ENCODE assay signal across 2 cellular contexts in genomic region chr4:87697272-87697671, GRCh38.
TF ChIP-seq lines count a peak whose summit lies in the region.

No MANE protein-coding gene starts in this region.

TF ChIP-seq in GM23338, 12 proteins besides CTCF, POLR2A, EP300 and RAD21 (continued from another document):
- TF ChIP-seq, protein P1, sequence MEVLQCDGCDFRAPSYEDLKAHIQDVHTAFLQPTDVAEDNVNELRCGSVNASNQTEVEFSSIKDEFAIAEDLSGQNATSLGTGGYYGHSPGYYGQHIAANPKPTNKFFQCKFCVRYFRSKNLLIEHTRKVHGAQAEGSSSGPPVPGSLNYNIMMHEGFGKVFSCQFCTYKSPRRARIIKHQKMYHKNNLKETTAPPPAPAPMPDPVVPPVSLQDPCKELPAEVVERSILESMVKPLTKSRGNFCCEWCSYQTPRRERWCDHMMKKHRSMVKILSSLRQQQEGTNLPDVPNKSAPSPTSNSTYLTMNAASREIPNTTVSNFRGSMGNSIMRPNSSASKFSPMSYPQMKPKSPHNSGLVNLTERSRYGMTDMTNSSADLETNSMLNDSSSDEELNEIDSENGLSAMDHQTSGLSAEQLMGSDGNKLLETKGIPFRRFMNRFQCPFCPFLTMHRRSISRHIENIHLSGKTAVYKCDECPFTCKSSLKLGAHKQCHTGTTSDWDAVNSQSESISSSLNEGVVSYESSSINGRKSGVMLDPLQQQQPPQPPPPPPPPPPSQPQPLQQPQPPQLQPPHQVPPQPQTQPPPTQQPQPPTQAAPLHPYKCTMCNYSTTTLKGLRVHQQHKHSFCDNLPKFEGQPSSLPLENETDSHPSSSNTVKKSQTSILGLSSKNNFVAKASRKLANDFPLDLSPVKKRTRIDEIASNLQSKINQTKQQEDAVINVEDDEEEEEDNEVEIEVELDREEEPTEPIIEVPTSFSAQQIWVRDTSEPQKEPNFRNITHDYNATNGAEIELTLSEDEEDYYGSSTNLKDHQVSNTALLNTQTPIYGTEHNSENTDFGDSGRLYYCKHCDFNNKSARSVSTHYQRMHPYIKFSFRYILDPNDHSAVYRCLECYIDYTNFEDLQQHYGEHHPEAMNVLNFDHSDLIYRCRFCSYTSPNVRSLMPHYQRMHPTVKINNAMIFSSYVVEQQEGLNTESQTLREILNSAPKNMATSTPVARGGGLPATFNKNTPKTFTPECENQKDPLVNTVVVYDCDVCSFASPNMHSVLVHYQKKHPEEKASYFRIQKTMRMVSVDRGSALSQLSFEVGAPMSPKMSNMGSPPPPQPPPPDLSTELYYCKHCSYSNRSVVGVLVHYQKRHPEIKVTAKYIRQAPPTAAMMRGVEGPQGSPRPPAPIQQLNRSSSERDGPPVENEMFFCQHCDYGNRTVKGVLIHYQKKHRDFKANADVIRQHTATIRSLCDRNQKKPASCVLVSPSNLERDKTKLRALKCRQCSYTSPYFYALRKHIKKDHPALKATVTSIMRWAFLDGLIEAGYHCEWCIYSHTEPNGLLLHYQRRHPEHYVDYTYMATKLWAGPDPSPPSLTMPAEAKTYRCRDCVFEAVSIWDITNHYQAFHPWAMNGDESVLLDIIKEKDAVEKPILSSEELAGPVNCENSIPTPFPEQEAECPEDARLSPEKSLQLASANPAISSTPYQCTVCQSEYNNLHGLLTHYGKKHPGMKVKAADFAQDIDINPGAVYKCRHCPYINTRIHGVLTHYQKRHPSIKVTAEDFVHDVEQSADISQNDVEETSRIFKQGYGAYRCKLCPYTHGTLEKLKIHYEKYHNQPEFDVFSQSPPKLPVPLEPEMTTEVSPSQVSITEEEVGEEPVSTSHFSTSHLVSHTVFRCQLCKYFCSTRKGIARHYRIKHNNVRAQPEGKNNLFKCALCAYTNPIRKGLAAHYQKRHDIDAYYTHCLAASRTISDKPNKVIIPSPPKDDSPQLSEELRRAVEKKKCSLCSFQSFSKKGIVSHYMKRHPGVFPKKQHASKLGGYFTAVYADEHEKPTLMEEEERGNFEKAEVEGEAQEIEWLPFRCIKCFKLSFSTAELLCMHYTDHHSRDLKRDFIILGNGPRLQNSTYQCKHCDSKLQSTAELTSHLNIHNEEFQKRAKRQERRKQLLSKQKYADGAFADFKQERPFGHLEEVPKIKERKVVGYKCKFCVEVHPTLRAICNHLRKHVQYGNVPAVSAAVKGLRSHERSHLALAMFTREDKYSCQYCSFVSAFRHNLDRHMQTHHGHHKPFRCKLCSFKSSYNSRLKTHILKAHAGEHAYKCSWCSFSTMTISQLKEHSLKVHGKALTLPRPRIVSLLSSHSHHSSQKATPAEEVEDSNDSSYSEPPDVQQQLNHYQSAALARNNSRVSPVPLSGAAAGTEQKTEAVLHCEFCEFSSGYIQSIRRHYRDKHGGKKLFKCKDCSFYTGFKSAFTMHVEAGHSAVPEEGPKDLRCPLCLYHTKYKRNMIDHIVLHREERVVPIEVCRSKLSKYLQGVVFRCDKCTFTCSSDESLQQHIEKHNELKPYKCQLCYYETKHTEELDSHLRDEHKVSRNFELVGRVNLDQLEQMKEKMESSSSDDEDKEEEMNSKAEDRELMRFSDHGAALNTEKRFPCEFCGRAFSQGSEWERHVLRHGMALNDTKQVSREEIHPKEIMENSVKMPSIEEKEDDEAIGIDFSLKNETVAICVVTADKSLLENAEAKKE (CRISPR knock-in tag; IDR thresholded peaks at IDR 0.05): no peak
- TF ChIP-seq, protein P2, sequence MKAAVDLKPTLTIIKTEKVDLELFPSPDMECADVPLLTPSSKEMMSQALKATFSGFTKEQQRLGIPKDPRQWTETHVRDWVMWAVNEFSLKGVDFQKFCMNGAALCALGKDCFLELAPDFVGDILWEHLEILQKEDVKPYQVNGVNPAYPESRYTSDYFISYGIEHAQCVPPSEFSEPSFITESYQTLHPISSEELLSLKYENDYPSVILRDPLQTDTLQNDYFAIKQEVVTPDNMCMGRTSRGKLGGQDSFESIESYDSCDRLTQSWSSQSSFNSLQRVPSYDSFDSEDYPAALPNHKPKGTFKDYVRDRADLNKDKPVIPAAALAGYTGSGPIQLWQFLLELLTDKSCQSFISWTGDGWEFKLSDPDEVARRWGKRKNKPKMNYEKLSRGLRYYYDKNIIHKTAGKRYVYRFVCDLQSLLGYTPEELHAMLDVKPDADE (IDR thresholded peaks at IDR 0.05): no peak
- TF ChIP-seq POLR2AphosphoS5 (IDR thresholded peaks at IDR 0.05; ENCODE audit: low read depth): no peak
- no peak for TF ChIP-seq STAT1 (IDR thresholded peaks at IDR 0.05; ENCODE audit: unreplicated experiment)
- TF ChIP-seq EZH2 (IDR thresholded peaks at IDR 0.05; ENCODE audit: low read depth, unreplicated experiment): no peak
- TF ChIP-seq EZH2phosphoT487 (IDR thresholded peaks at IDR 0.05; ENCODE audit: unreplicated experiment): no peak
- no peak for TF ChIP-seq ZNF331 (CRISPR knock-in tag; IDR thresholded peaks at IDR 0.05; ENCODE audit: low read depth)

TF ChIP-seq in K562, 482 proteins besides CTCF, POLR2A, EP300 and RAD21:
- TF ChIP-seq ZNF740 (CRISPR knock-in tag; IDR thresholded peaks at IDR 0.05) (no peak), ZNF740 (tag; IDR thresholded peaks at IDR 0.05) (no peak)
- TF ChIP-seq, protein P3, sequence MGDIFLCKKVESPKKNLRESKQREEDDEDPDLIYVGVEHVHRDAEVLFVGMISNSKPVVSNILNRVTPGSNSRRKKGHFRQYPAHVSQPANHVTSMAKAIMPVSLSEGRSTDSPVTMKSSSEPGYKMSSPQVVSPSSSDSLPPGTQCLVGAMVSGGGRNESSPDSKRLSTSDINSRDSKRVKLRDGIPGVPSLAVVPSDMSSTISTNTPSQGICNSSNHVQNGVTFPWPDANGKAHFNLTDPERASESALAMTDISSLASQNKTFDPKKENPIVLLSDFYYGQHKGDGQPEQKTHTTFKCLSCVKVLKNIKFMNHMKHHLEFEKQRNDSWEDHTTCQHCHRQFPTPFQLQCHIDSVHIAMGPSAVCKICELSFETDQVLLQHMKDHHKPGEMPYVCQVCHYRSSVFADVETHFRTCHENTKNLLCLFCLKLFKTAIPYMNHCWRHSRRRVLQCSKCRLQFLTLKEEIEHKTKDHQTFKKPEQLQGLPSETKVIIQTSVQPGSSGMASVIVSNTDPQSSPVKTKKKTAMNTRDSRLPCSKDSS (IDR thresholded peaks at IDR 0.05; ENCODE audit: low read depth, partially characterized antibody): peak; percentile 8
